In genomic region chr9:94387338-94388010, GRCh38 we compare ENCODE assay signal across 8 cellular contexts. TPM values are rescaled to one million over a fixed set of nuclear protein-coding genes. Genes with fewer than 3 reads are reported as not detected.
"Had no signal": no experiment of that assay in that cellular context is flagged by ENCODE, and none has a peak within 500 bp of the region (broad histone marks: within the 10 kb centered on the region; RNA-seq: fewer than 3 reads in every experiment).

No MANE protein-coding gene starts in this region.

RNA-seq across cellular contexts. Expression of gene NUTM2F, which starts 59.0 kb away (rescaled TPM):
- total RNA-seq: activated CD4-positive, alpha-beta T cell treated with anti-CD3 and anti-CD28 coated beads, Interleukin-2, amount 10 ng/mL, durations not matched to agents 7 days and 5 days; activated CD8-positive, alpha-beta T cell treated with anti-CD3 and anti-CD28 coated beads, Interleukin-2, amount 10 ng/mL, durations not matched to agents 7 days and 5 days; activated naive CD8-positive, alpha-beta T cell treated with anti-CD3 and anti-CD28 coated beads for 36 hours; aorta; M059J; PC-3; Right ventricle myocardium superior; T-helper 2 cell treated with Interferon-gamma antibody and Interleukin-4, amounts not matched to agents 100 ng/mL and 5 ng/mL, for 36 hours had no signal
- polyA plus RNA-seq: aorta had no signal
